ENCODE assay signal across 10 cellular contexts in the genomic region with DNA sequence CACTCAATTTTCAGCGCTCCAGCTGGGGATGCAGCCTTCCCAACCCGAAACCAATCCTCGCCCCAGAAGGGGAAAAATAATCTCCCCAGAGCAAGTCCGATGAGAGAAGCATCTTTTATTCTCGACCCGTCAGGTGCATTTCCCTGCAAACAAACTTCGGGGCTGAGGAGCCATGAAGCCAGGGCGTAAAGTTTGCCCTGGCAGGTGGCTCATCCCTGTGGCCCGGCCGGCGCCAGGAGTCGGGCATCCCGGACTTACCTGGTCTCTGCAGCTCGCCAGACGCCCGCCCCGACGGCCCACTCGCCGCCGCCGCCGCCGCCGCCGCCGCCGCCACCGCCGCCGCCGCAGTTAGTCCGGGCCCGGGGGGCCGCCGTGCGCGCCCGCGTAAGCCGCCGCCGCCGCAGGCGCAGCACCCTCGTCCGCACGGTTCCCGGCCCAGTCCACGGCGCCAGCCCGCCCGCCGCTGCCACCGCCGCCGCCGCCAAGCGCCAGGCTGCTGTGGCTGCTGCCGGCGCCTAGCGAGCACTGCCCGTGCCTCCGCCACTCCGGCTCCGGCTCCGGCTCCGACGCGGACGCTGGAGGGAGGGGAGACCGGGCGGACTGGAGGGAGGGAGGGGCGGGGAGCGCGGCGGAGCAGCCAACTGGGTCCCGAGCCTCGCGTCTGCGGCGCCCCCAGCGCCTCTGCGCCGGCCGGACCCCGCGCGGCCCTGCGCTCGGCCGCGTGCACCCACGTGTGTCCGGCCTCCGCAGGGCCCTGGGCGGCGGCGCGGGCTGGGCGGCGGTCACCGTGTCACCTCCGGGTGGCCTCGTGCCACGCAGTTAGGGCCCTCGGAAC. TPM values are rescaled to one million over a fixed set of nuclear protein-coding genes. Genes with fewer than 3 reads are reported as not detected.
A peak's percentile ranks its signal among the peaks of the same experiment; 100 is the strongest.
DNase-seq lines count a peak whose midpoint lies in the region; ATAC-seq and TF ChIP-seq lines count a peak whose summit lies in the region.
"Had no signal": no experiment of that assay in that cellular context is flagged by ENCODE, and none has a peak within 500 bp of the region (broad histone marks: within the 10 kb centered on the region; RNA-seq: fewer than 3 reads in every experiment).

TSS of gene CNTN3 (minus strand) at position 527 of the 835 bp plus-strand sequence. CDS start 93,547 bp downstream, outside the sequence.

- peaks cover 5% of the 10 kb centered on the region; the same call in 1 of the 2 replicates for H3K4me1 ChIP-seq in iPS-20b (ENCODE audit: insufficient read depth, low read length)
- H3K4me1 ChIP-seq in skeletal muscle satellite cell (ENCODE audit: control insufficient read depth, insufficient read depth, low read length), result peaks cover 14% of the 10 kb centered on the region
- no peaks in the 10 kb centered on the region for H3K4me1 ChIP-seq in OCI-LY7 (ENCODE audit: insufficient read depth, low read length, poor library complexity, severe bottlenecking)

- H4K20me1 ChIP-seq in OCI-LY7 (ENCODE audit: insufficient read depth, low read length), result no peaks in the 10 kb centered on the region

- H3K4me3 ChIP-seq in H7 (ENCODE audit: insufficient read depth, low read depth, low read length), result peak within 1 kb of the TSS; percentile 30
- peak within 1 kb of the TSS; percentile 74 for H3K4me3 ChIP-seq in iPS-20b (ENCODE audit: low read length)
- peak within 1 kb of the TSS; percentile 66 for H3K4me3 ChIP-seq in skeletal muscle satellite cell (ENCODE audit: low read length)
- no peak within 1 kb of the TSS for H3K4me3 ChIP-seq in OCI-LY7 (ENCODE audit: low read depth, low read length, poor library complexity, severe bottlenecking)

- H3K27me3 ChIP-seq in H7 (ENCODE audit: control insufficient read depth, insufficient read depth, low read length) (peaks cover 47% of the 10 kb centered on the region), iPS-20b (ENCODE audit: insufficient read depth, low read length) (peaks cover 66% of the 10 kb centered on the region), skeletal muscle satellite cell (ENCODE audit: control insufficient read depth, insufficient read depth, low read length) (peaks cover 10% of the 10 kb centered on the region)

- no peaks in the 10 kb centered on the region for H3K79me2 ChIP-seq in OCI-LY7 (ENCODE audit: insufficient read depth, low read depth, low read length)

- H3K9ac ChIP-seq in iPS-20b (ENCODE audit: low read depth, low read length) (no peak within 1 kb of the TSS), skeletal muscle satellite cell (ENCODE audit: low read depth, low read length) (peak within 1 kb of the TSS; percentile 29)

- TF ChIP-seq CTCF in MCF 10A (IDR thresholded peaks at IDR 0.05; ENCODE audit: unreplicated experiment), result no peak
- TF ChIP-seq CTCF in OCI-LY7 (conservative IDR thresholded peaks at IDR 0.05; ENCODE audit: low read length), result no peak

- no peaks in the 10 kb centered on the region for H3K36me3 Mint-ChIP-seq in MCF 10A (ENCODE audit: insufficient read depth, unreplicated experiment)

- H3K4me2 ChIP-seq in skeletal muscle satellite cell (ENCODE audit: low read length) (peak within 1 kb of the TSS; percentile 87), OCI-LY7 (ENCODE audit: low read length) (no peak within 1 kb of the TSS)

- H3K9me3 Mint-ChIP-seq in MCF 10A (ENCODE audit: unreplicated experiment), result no peaks in the 10 kb centered on the region

- H3K4me3 Mint-ChIP-seq in MCF 10A (ENCODE audit: unreplicated experiment), result peak within 1 kb of the TSS; percentile 74

- H3K9me2 ChIP-seq in OCI-LY7 (ENCODE audit: insufficient read depth, low read length), result no peaks in the 10 kb centered on the region

- peaks cover 14% of the 10 kb centered on the region for H3K4me1 Mint-ChIP-seq in MCF 10A (ENCODE audit: insufficient read depth, unreplicated experiment)

- BruUV-seq in MCF 10A (replicated peaks; lab: Mats Ljungman, UMichigan), result no TSS peak
- BruUV-seq in OCI-LY7 (replicated peaks; lab: Mats Ljungman, UMichigan), result no TSS peak

- H3K27ac ChIP-seq in iPS-20b (ENCODE audit: low read length) (no peak within 1 kb of the TSS), OCI-LY7 (ENCODE audit: low read depth, low read length, poor library complexity, severe bottlenecking) (no peak within 1 kb of the TSS)
- H3K27ac ChIP-seq: neutrophil had no signal

- DNase-seq in H7, result peak; percentile 88
- DNase-seq in MCF 10A (ENCODE audit: unreplicated experiment), result peak; percentile 26
- no peak for DNase-seq in OCI-LY7 (ENCODE audit: low spot score)
- no peak for DNase-seq in SW 1271 (lab: John Stamatoyannopoulos, UW)
- DNase-seq: activated CD8-positive, alpha-beta memory T cell treated with anti-CD3 and anti-CD28 coated beads, Interleukin-2, amount 50 U/mL, for 48 hours had no signal

- CTCF ChIA-PET in MCF 10A (lab: Yijun Ruan, JAX) (interaction anchor here (0.9 kb wide), 1 partner anchor 347 kb away, joined by 3 read pairs; no protein-coding TSS in a partner anchor), OCI-LY7 (lab: Charles Lee; ENCODE audit: unreplicated experiment) (no interaction called here)

- ATAC-seq in HG03354 (IDR thresholded peaks at IDR 0.05; ENCODE audit: poor library complexity, severe bottlenecking, unreplicated experiment), result no peak
- ATAC-seq in GM19324 (IDR thresholded peaks at IDR 0.05; ENCODE audit: low FRiP score, unreplicated experiment), result no peak

- no peak within 1 kb of the TSS for H2AFZ ChIP-seq in OCI-LY7 (ENCODE audit: low read length)

- H3K9me3 ChIP-seq in iPS-20b (ENCODE audit: insufficient read depth, low read depth, low read length), result no peaks in the 10 kb centered on the region
- no peaks in the 10 kb centered on the region for H3K9me3 ChIP-seq in skeletal muscle satellite cell (replicated peaks; ENCODE audit: low read length)
- no peaks in the 10 kb centered on the region for H3K9me3 ChIP-seq in OCI-LY7 (ENCODE audit: low read length)
- H3K9me3 ChIP-seq: neutrophil had no signal

- H3K27me3 Mint-ChIP-seq in MCF 10A (ENCODE audit: insufficient read depth, unreplicated experiment), result no peaks in the 10 kb centered on the region

- H3K27ac Mint-ChIP-seq in MCF 10A (ENCODE audit: low read depth, unreplicated experiment), result peak within 1 kb of the TSS; percentile 36

- POLR2A ChIA-PET in MCF 10A (lab: Yijun Ruan, JAX), result no interaction called here
- POLR2A ChIA-PET in OCI-LY7 (lab: Charles Lee), result no interaction called here

- H3K36me3 ChIP-seq in H7 (replicated peaks; ENCODE audit: control insufficient read depth, insufficient read depth, low read length) (no peaks in the 10 kb centered on the region), iPS-20b (ENCODE audit: insufficient read depth, low read depth, low read length) (no peaks in the 10 kb centered on the region), skeletal muscle satellite cell (ENCODE audit: insufficient read depth, low read length) (no peaks in the 10 kb centered on the region), OCI-LY7 (ENCODE audit: insufficient read depth, low read length) (no peaks in the 10 kb centered on the region)
- H3K36me3 ChIP-seq: neutrophil had no signal

- intact Hi-C loops in MCF 10A (cut with micrococcal nuclease), result loop anchor here (10.0 kb wide), 1 partner anchor 80 kb away; no protein-coding TSS in a partner anchor
- intact Hi-C loops in OCI-LY7 (cut with micrococcal nuclease; ENCODE audit: unreplicated experiment), result no loop called here

RNA-seq across cellular contexts. Expression of gene CNTN3, which starts in this region (rescaled TPM):
- total RNA-seq in H7 (2014; rRNA removed; shearing (Covaris generic)), result 0.14 and 0.15 TPM in 2 replicates
- 2.6 and 3.5 TPM in 2 replicates for total RNA-seq in MCF 10A (2022)
- total RNA-seq in skeletal muscle satellite cell (2012; rRNA removed), result 0.76 and 1.3 TPM in 2 replicates
- total RNA-seq in OCI-LY7 (2014; rRNA removed; shearing (Covaris generic)), result not detected in 2 replicates
- total RNA-seq in OCI-LY7 (2022), result not detected in 2 replicates

Comparison
In these comparisons a context has a peak if more than half of its experiments do, and no peak if none do; other contexts are left out.
1. Peak in DNase-seq and H3K4me3 ChIP-seq in H7; RNA of the gene not detected or under 1 TPM.